ENCODE assay signal across 1 cellular context in the genomic region with DNA sequence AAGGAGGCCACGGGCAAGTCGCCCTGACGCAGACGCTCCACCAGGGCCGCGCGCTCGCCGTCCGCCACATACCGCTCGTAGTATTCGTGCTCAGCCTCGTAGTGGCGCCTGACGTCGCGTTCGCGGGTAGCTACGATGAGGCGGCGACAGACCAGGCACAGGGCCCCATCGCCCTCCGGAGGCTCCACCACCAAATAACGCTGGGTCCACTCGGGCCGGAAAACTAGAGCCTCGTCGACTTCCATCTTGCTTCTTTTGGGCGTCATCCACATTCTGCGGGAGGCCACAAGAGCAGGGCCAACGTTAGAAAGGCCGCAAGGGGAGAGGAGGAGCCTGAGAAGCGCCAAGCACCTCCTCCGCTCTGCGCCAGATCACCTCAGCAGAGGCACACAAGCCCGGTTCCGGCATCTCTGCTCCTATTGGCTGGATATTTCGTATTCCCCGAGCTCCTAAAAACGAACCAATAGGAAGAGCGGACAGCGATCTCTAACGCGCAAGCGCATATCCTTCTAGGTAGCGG.
TF ChIP-seq lines count a peak whose summit lies in the region.

A gene (minus strand): TSS at position 326 of the 520 bp plus-strand sequence. CDS start 54 bp downstream, at position 272.

TF ChIP-seq in K562, 482 proteins besides CTCF, POLR2A, EP300 and RAD21 (continued from another document):
- TF ChIP-seq, protein P1, sequence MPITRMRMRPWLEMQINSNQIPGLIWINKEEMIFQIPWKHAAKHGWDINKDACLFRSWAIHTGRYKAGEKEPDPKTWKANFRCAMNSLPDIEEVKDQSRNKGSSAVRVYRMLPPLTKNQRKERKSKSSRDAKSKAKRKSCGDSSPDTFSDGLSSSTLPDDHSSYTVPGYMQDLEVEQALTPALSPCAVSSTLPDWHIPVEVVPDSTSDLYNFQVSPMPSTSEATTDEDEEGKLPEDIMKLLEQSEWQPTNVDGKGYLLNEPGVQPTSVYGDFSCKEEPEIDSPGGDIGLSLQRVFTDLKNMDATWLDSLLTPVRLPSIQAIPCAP (CRISPR knock-in tag; IDR thresholded peaks at IDR 0.05; ENCODE audit: borderline replicate concordance) = peak; percentile 79; the same call in 1 of the 2 replicates
- TF ChIP-seq EGR1 (conservative IDR thresholded peaks at IDR 0.05) = no peak; the same call in 1 of the 2 replicates
- no peak for TF ChIP-seq LEF1 (IDR thresholded peaks at IDR 0.05)
- TF ChIP-seq ZSCAN32 (CRISPR knock-in tag; IDR thresholded peaks at IDR 0.05) = 0 out of 2 replicates have a peak, but pooled peaks have one; percentile 25
- no peak for TF ChIP-seq SRSF3 (IDR thresholded peaks at IDR 0.05; ENCODE audit: insufficient read depth, low read length)
- TF ChIP-seq ZNF444 (CRISPR knock-in tag; IDR thresholded peaks at IDR 0.05) = no peak
- TF ChIP-seq COPS2 (conservative IDR thresholded peaks at IDR 0.05) = no peak
- no peak for TF ChIP-seq RBM15 (IDR thresholded peaks at IDR 0.05; ENCODE audit: insufficient read depth, low read length)
- TF ChIP-seq, protein P2, sequence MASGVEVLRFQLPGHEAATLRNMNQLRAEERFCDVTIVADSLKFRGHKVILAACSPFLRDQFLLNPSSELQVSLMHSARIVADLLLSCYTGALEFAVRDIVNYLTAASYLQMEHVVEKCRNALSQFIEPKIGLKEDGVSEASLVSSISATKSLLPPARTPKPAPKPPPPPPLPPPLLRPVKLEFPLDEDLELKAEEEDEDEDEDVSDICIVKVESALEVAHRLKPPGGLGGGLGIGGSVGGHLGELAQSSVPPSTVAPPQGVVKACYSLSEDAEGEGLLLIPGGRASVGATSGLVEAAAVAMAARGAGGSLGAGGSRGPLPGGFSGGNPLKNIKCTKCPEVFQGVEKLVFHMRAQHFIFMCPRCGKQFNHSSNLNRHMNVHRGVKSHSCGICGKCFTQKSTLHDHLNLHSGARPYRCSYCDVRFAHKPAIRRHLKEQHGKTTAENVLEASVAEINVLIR (CRISPR knock-in tag; IDR thresholded peaks at IDR 0.05) = peak; percentile 52; the same call in 1 of the 2 replicates
- TF ChIP-seq, protein P3, sequence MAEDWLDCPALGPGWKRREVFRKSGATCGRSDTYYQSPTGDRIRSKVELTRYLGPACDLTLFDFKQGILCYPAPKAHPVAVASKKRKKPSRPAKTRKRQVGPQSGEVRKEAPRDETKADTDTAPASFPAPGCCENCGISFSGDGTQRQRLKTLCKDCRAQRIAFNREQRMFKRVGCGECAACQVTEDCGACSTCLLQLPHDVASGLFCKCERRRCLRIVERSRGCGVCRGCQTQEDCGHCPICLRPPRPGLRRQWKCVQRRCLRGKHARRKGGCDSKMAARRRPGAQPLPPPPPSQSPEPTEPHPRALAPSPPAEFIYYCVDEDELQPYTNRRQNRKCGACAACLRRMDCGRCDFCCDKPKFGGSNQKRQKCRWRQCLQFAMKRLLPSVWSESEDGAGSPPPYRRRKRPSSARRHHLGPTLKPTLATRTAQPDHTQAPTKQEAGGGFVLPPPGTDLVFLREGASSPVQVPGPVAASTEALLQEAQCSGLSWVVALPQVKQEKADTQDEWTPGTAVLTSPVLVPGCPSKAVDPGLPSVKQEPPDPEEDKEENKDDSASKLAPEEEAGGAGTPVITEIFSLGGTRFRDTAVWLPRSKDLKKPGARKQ (CRISPR knock-in tag; IDR thresholded peaks at IDR 0.05) = no peak
- TF ChIP-seq FOS (IDR thresholded peaks at IDR 0.05; ENCODE audit: extremely low read depth, insufficient read length) = no peak
- TF ChIP-seq MAZ (CRISPR knock-in tag; conservative IDR thresholded peaks at IDR 0.05 in 1 of 2, IDR thresholded peaks at IDR 0.05 in 1 of 2) = peak; percentile 4 to 75; a peak in 3 of 4 replicates
